9 cellular contexts compared by ENCODE assay signal in genomic region chr6:44217332-44218143, GRCh38. TPM values are rescaled to one million over a fixed set of nuclear protein-coding genes. Genes with fewer than 3 reads are reported as not detected.
DNase-seq lines count a peak whose midpoint lies in the region; FAIRE-seq and TF ChIP-seq lines count a peak whose summit lies in the region.
"Had no signal": no experiment of that assay in that cellular context is flagged by ENCODE, and none has a peak within 500 bp of the region (broad histone marks: within the 10 kb centered on the region; RNA-seq: fewer than 3 reads in every experiment).

No MANE protein-coding gene starts in this region.

- CTCF ChIA-PET in GM10248 (lab: Yijun Ruan, JAX), result interaction anchor here (1.3 to 2.1 kb wide), 2 partner anchors 20 to 45 kb away, joined by 6 to 7 read pairs; no protein-coding TSS in a partner anchor

- H3K4me1 ChIP-seq in astrocyte (ENCODE audit: insufficient read depth, low read length), result peaks cover 26% of the 10 kb centered on the region
- peaks cover 12 to 58% (median 49%) of the 10 kb centered on the region in 6 donors for H3K4me1 ChIP-seq in spleen
- H3K4me1 ChIP-seq in effector memory CD4-positive, alpha-beta T cell (ENCODE audit: control insufficient read depth, insufficient read depth, low read length, poor library complexity, severe bottlenecking), result peaks cover 7% of the 10 kb centered on the region

- H3K27ac ChIP-seq in astrocyte (ENCODE audit: low read depth, low read length) (no peak overlapping the region), spleen (peak overlapping the region in 6 of 8 donors; percentile 61 to 87 (median 77))
- H3K27ac ChIP-seq in effector memory CD4-positive, alpha-beta T cell (ENCODE audit: insufficient read depth, low read length, poor library complexity, severe bottlenecking), result no peak overlapping the region

- TF ChIP-seq POLR2A in H54 (IDR thresholded peaks at IDR 0.05; ENCODE audit: low read depth, low read length) (0 out of 2 replicates have a peak, but pooled peaks have one; percentile 20), spleen (IDR thresholded peaks at IDR 0.05) (no peak)

- TF ChIP-seq CTCF in astrocyte (IDR thresholded peaks at IDR 0.05; ENCODE audit: insufficient read depth, low read depth, low read length) (no peak), spleen (IDR thresholded peaks at IDR 0.05 in 8 of 11, conservative IDR thresholded peaks at IDR 0.05 in 3 of 11) (no peak), GM10248 (IDR thresholded peaks at IDR 0.05; ENCODE audit: control extremely low read depth, extremely low read depth, low read depth, missing control alignments) (no peak)

- no peak overlapping the region for H3K4me3 Mint-ChIP-seq in astrocyte (ENCODE audit: unreplicated experiment)
- no peak overlapping the region for H3K4me3 Mint-ChIP-seq in activated T-helper 2 cell treated with anti-CD3 and anti-CD28 coated beads, Interferon-gamma antibody, Interleukin-2, Interleukin-4, amounts not matched to agents 10 μg/mL and 5 μg/mL and 100 μg/mL, durations not matched to agents 14 hours and 24 hours and 36 hours (ENCODE audit: low read depth)

- H3K9ac ChIP-seq in astrocyte (ENCODE audit: low read length), result no peak overlapping the region

- POLR2A ChIA-PET in GM10248 (lab: Yijun Ruan, JAX), result no interaction called here

- peak; percentile 72 for DNase-seq in H54 (ENCODE audit: insufficient read length, low spot score)
- DNase-seq in astrocyte (ENCODE audit: low read depth), result peak; percentile 25
- DNase-seq in iPS-NIHi7 (ENCODE audit: extremely low spot score), result peak; percentile 16
- no peak for DNase-seq in spleen
- DNase-seq in effector memory CD4-positive, alpha-beta T cell, result no peak
- no peak for DNase-seq in activated T-helper 2 cell treated with anti-CD3 and anti-CD28 coated beads, Interferon-gamma antibody, Interleukin-2, Interleukin-4, amounts not matched to agents 10 μg/mL and 5 μg/mL and 100 μg/mL, durations not matched to agents 14 hours and 24 hours and 36 hours (ENCODE audit: low spot score)
- no peak for DNase-seq in GM10248 (ENCODE audit: extremely low spot score)
- DNase-seq in stimulated activated naive CD4-positive, alpha-beta T cell treated with Interleukin-2 at 50 U/mL for 16 hours (lab: John Stamatoyannopoulos, UW), result no peak

- peaks cover 25% of the 10 kb centered on the region for H3K27me3 Mint-ChIP-seq in astrocyte (ENCODE audit: low read depth, unreplicated experiment)
- H3K27me3 Mint-ChIP-seq in activated T-helper 2 cell treated with anti-CD3 and anti-CD28 coated beads, Interferon-gamma antibody, Interleukin-2, Interleukin-4, amounts not matched to agents 10 μg/mL and 5 μg/mL and 100 μg/mL, durations not matched to agents 14 hours and 24 hours and 36 hours (ENCODE audit: low read depth), result peaks cover 13% of the 10 kb centered on the region

- no peaks in the 10 kb centered on the region for H3K9me3 Mint-ChIP-seq in astrocyte (ENCODE audit: unreplicated experiment)
- no peaks in the 10 kb centered on the region for H3K9me3 Mint-ChIP-seq in activated T-helper 2 cell treated with anti-CD3 and anti-CD28 coated beads, Interferon-gamma antibody, Interleukin-2, Interleukin-4, amounts not matched to agents 10 μg/mL and 5 μg/mL and 100 μg/mL, durations not matched to agents 14 hours and 24 hours and 36 hours

- peak overlapping the region; percentile 64 for H2AFZ ChIP-seq in astrocyte (ENCODE audit: low read depth, low read length)

- intact Hi-C loops in spleen (cut with DNase I; ENCODE audit: low total_unique reads), result no loop called here
- intact Hi-C loops in activated T-helper 2 cell treated with anti-CD3 and anti-CD28 coated beads, Interferon-gamma antibody, Interleukin-2, Interleukin-4, amounts not matched to agents 10 μg/mL and 5 μg/mL and 100 μg/mL, durations not matched to agents 14 hours and 24 hours and 36 hours (cut with micrococcal nuclease), result no loop called here

- H3K36me3 ChIP-seq in astrocyte (ENCODE audit: insufficient read depth, low read length) (no peaks in the 10 kb centered on the region), spleen (no peaks in the 10 kb centered on the region)
- no peaks in the 10 kb centered on the region for H3K36me3 ChIP-seq in effector memory CD4-positive, alpha-beta T cell (ENCODE audit: control insufficient read depth, insufficient read depth, low read length)

- H3K27me3 ChIP-seq in astrocyte (ENCODE audit: insufficient read depth, low read length) (peaks cover 6% of the 10 kb centered on the region), spleen (replicated peaks in 1 of 7) (peaks cover 0 to 13% (median 0%) of the 10 kb centered on the region in 7 donors)
- peaks cover 4% of the 10 kb centered on the region for H3K27me3 ChIP-seq in effector memory CD4-positive, alpha-beta T cell (replicated peaks; ENCODE audit: control insufficient read depth, insufficient read depth, low read length, poor library complexity, severe bottlenecking)

- peak overlapping the region; percentile 31 for H3K4me2 ChIP-seq in astrocyte (ENCODE audit: low read length)

- no peak for FAIRE-seq in H54 (lab: Jason Lieb, UNC)
- FAIRE-seq in astrocyte (lab: Jason Lieb, UNC), result no peak

- 84 to 94% (median 90%) methylated on average over 11 to 16 of the region's 16 CpGs for WGBS in spleen, 5 donors

- no peak overlapping the region for H3K27ac Mint-ChIP-seq in astrocyte (ENCODE audit: unreplicated experiment)
- H3K27ac Mint-ChIP-seq in activated T-helper 2 cell treated with anti-CD3 and anti-CD28 coated beads, Interferon-gamma antibody, Interleukin-2, Interleukin-4, amounts not matched to agents 10 μg/mL and 5 μg/mL and 100 μg/mL, durations not matched to agents 14 hours and 24 hours and 36 hours, result no peak overlapping the region

- H3K79me2 ChIP-seq in astrocyte (ENCODE audit: insufficient read depth, low read length), result no peaks in the 10 kb centered on the region

- H3K9me3 ChIP-seq in astrocyte (ENCODE audit: insufficient read depth, low read depth, low read length) (no peaks in the 10 kb centered on the region), spleen (no peaks in the 10 kb centered on the region)
- H3K9me3 ChIP-seq in effector memory CD4-positive, alpha-beta T cell (ENCODE audit: control insufficient read depth, low read length), result no peaks in the 10 kb centered on the region

- H4K20me1 ChIP-seq in astrocyte (ENCODE audit: insufficient read depth, low read length), result no peaks in the 10 kb centered on the region

- H3K36me3 Mint-ChIP-seq in astrocyte (ENCODE audit: low read depth, unreplicated experiment), result no peaks in the 10 kb centered on the region
- H3K36me3 Mint-ChIP-seq in activated T-helper 2 cell treated with anti-CD3 and anti-CD28 coated beads, Interferon-gamma antibody, Interleukin-2, Interleukin-4, amounts not matched to agents 10 μg/mL and 5 μg/mL and 100 μg/mL, durations not matched to agents 14 hours and 24 hours and 36 hours (ENCODE audit: low read depth), result no peaks in the 10 kb centered on the region

- peaks cover 15% of the 10 kb centered on the region for H3K4me1 Mint-ChIP-seq in astrocyte (ENCODE audit: low read depth, unreplicated experiment)
- peaks cover 23% of the 10 kb centered on the region for H3K4me1 Mint-ChIP-seq in activated T-helper 2 cell treated with anti-CD3 and anti-CD28 coated beads, Interferon-gamma antibody, Interleukin-2, Interleukin-4, amounts not matched to agents 10 μg/mL and 5 μg/mL and 100 μg/mL, durations not matched to agents 14 hours and 24 hours and 36 hours (ENCODE audit: low read depth)

- no peak overlapping the region for H3K4me3 ChIP-seq in astrocyte (ENCODE audit: insufficient read depth, low read depth, low read length)
- H3K4me3 ChIP-seq in spleen, result no peak overlapping the region
- no peak overlapping the region for H3K4me3 ChIP-seq in effector memory CD4-positive, alpha-beta T cell (ENCODE audit: insufficient read depth, low read depth, low read length, poor library complexity, severe bottlenecking)

RNA-seq across cellular contexts. Expression of gene MYMX, which starts 0.8 kb away (rescaled TPM):
- total RNA-seq in astrocyte, result not detected in 2 replicates
- total RNA-seq in spleen, result 1 to 10 TPM in 3 of 7 donors, under 1 TPM in 3, not detected in 1; 0.34 to 1.5 (median 0.87) TPM
- polyA plus RNA-seq in spleen, result 1 to 10 TPM in 1 of 3 donors, under 1 TPM in 1, not detected in 1; 0.42 to 1.4 TPM
- total RNA-seq in activated T-helper 2 cell treated with anti-CD3 and anti-CD28 coated beads, Interferon-gamma antibody, Interleukin-2, Interleukin-4, amounts not matched to agents 10 μg/mL and 5 μg/mL and 100 μg/mL, durations not matched to agents 14 hours and 24 hours and 36 hours, result not detected in 2 replicates
- total RNA-seq: endothelial cell of umbilical vein had no signal

RNA-seq across cellular contexts. Expression of gene SLC29A1, which starts 5.9 kb away (rescaled TPM):
- total RNA-seq in astrocyte, result 14.8 and 15.3 TPM in 2 replicates
- 10 to 100 TPM; 28.3 to 49.4 (median 33.7) TPM for total RNA-seq in spleen
- 10 to 100 TPM in 1 of 3 donors, 1 to 10 TPM in 2; 8.5 to 18.4 (median 9.2) TPM for polyA plus RNA-seq in spleen
- total RNA-seq in activated T-helper 2 cell treated with anti-CD3 and anti-CD28 coated beads, Interferon-gamma antibody, Interleukin-2, Interleukin-4, amounts not matched to agents 10 μg/mL and 5 μg/mL and 100 μg/mL, durations not matched to agents 14 hours and 24 hours and 36 hours, result 125 and 134 TPM in 2 replicates

RNA-seq across cellular contexts. Expression of gene HSP90AB1, which starts 29.4 kb away (rescaled TPM):
- 859 and 914 TPM in 2 replicates for total RNA-seq in astrocyte
- 100 to 1,000 TPM; 372 to 546 (median 415) TPM for total RNA-seq in spleen
- polyA plus RNA-seq in spleen, result 100 to 1,000 TPM; 196 to 330 (median 302) TPM
- 2,402 and 2,404 TPM in 2 replicates for total RNA-seq in activated T-helper 2 cell treated with anti-CD3 and anti-CD28 coated beads, Interferon-gamma antibody, Interleukin-2, Interleukin-4, amounts not matched to agents 10 μg/mL and 5 μg/mL and 100 μg/mL, durations not matched to agents 14 hours and 24 hours and 36 hours

RNA-seq across cellular contexts. Expression of gene SLC35B2, which starts 39.8 kb away (rescaled TPM):
- total RNA-seq in astrocyte (61.8 and 66.6 TPM in 2 replicates), spleen (10 to 100 TPM; 22.4 to 30.4 (median 27.9) TPM)
- 10 to 100 TPM; 17.6 to 22.0 (median 21.7) TPM for polyA plus RNA-seq in spleen
- total RNA-seq in activated T-helper 2 cell treated with anti-CD3 and anti-CD28 coated beads, Interferon-gamma antibody, Interleukin-2, Interleukin-4, amounts not matched to agents 10 μg/mL and 5 μg/mL and 100 μg/mL, durations not matched to agents 14 hours and 24 hours and 36 hours, result 27.6 and 29.6 TPM in 2 replicates

RNA-seq across cellular contexts. Expression of gene NFKBIE, which starts 47.8 kb away (rescaled TPM):
- total RNA-seq in astrocyte (10.1 and 11.0 TPM in 2 replicates), spleen (10 to 100 TPM; 32.2 to 89.7 (median 60.7) TPM)
- polyA plus RNA-seq in spleen, result 10 to 100 TPM; 41.3 to 49.8 (median 42.3) TPM
- total RNA-seq in activated T-helper 2 cell treated with anti-CD3 and anti-CD28 coated beads, Interferon-gamma antibody, Interleukin-2, Interleukin-4, amounts not matched to agents 10 μg/mL and 5 μg/mL and 100 μg/mL, durations not matched to agents 14 hours and 24 hours and 36 hours, result 23.8 and 25.1 TPM in 2 replicates

Comparison
In these comparisons a context has a peak if more than half of its experiments do, and no peak if none do; other contexts are left out.
1. DNase-seq: peak in H54 (single experiment), astrocyte (single experiment) and iPS-NIHi7 (single experiment); none in spleen (single experiment), effector memory CD4-positive, alpha-beta T cell (0 of 3), activated T-helper 2 cell treated with anti-CD3 and anti-CD28 coated beads, Interferon-gamma antibody, Interleukin-2, Interleukin-4, amounts not matched to agents 10 μg/mL and 5 μg/mL and 100 μg/mL, durations not matched to agents 14 hours and 24 hours and 36 hours (single experiment), GM10248 (single experiment) and stimulated activated naive CD4-positive, alpha-beta T cell treated with Interleukin-2 at 50 U/mL for 16 hours (single experiment).
2. H3K27ac ChIP-seq: peak in spleen (6 of 8); none in astrocyte (single experiment) and effector memory CD4-positive, alpha-beta T cell (single experiment).